Comparison of ENCODE assay signal across 11 cellular contexts in the genomic region with DNA sequence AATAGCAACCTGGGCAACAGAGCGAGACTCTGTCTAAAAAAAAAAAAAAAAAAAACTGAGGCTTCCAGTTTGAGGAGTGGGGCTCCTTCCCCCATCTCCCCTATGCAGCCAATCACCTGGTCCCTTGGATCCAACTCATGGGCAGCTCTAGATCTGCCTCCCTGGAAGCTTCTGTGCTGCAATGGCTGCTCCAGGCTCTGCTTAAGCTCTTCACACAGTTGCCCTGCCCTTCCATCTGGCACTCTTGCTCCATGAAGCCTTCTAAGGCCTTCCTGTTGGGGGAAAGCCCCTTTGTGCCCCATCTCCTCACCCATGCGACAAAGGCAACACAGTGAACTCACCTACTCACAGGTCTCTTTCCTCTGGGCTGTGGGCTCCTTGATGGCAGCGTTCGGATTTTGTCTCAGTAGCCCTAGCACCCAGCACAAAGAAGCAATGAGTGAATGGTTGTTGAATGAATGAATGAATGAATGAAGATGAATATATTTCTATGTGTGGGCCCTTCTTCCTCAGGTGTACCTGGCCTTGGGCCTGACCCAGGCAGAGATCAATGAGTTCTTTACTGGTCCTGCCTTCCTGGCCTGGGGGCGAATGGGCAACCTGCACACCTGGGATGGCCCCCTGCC. TPM values are rescaled to one million over a fixed set of nuclear protein-coding genes. Genes with fewer than 3 reads are reported as not detected.
A peak's percentile ranks its signal among the peaks of the same experiment; 100 is the strongest.
DNase-seq lines count a peak whose midpoint lies in the region; ATAC-seq and TF ChIP-seq lines count a peak whose summit lies in the region.
"Had no signal": no experiment of that assay in that cellular context is flagged by ENCODE, and none has a peak within 500 bp of the region (broad histone marks: within the 10 kb centered on the region; RNA-seq: fewer than 3 reads in every experiment).

No MANE protein-coding gene starts in this region.

- intact Hi-C loops in OCI-LY7 (cut with micrococcal nuclease; ENCODE audit: unreplicated experiment) (loop anchor here (5.0 kb wide), 1 partner anchor 406 kb away; no protein-coding TSS in a partner anchor), dorsolateral prefrontal cortex (cut with DNase I) (loop anchor here in 1 of 2 donors (2.0 to 5.0 kb wide), 2 partner anchors 25 to 131 kb away; partner anchors contain the start of gene COASY), left colon (cut with DNase I, micrococcal nuclease) (no loop called here)

- no peak for ATAC-seq in activated T-cell treated with anti-CD3 and anti-CD28 coated beads, Interleukin-2, amount 50 U/mL, for 4 hours
- no peak for ATAC-seq in stimulated activated memory B cell treated with anti-CD40 and anti-IgM and Interleukin-4, amounts not matched to agents 10 μg/mL and 1 μg/mL and 100 μg/mL, for 72 hours
- no peak for ATAC-seq in GM18511 (IDR thresholded peaks at IDR 0.05; ENCODE audit: unreplicated experiment)
- ATAC-seq in HG03442 (IDR thresholded peaks at IDR 0.05; ENCODE audit: unreplicated experiment) = no peak
- no peak for ATAC-seq in left colon
- ATAC-seq: foreskin keratinocyte had no signal

- no peaks in the 10 kb centered on the region for H3K9me3 ChIP-seq in OCI-LY7 (ENCODE audit: low read length)
- H3K9me3 ChIP-seq: spleen had no signal

- H3K27ac Mint-ChIP-seq in stimulated activated memory B cell treated with anti-CD40 and anti-IgM and Interleukin-4, amounts not matched to agents 10 μg/mL and 1 μg/mL and 100 μg/mL, for 72 hours = peak overlapping the region; percentile 76

- TSS peak; percentile 68 for BruUV-seq in OCI-LY7 (replicated peaks; lab: Mats Ljungman, UMichigan)

- DNase-seq in activated T-cell treated with anti-CD3 and anti-CD28 coated beads, Interleukin-2, amount 50 U/mL, for 4 hours = no peak
- DNase-seq in activated T-cell treated with anti-CD3 and anti-CD28 coated beads, Interleukin-2, amount 50 U/mL, for 1 hour = no peak
- DNase-seq in OCI-LY7 (ENCODE audit: low spot score) (no peak), dorsolateral prefrontal cortex (no peak), left colon (no peak)
- DNase-seq: cortex of kidney, foreskin keratinocyte, spleen had no signal

- H3K36me3 Mint-ChIP-seq in activated T-cell treated with anti-CD3 and anti-CD28 coated beads, Interleukin-2, amount 50 U/mL, for 4 hours (ENCODE audit: insufficient read depth) = peaks cover 5% of the 10 kb centered on the region
- H3K36me3 Mint-ChIP-seq in stimulated activated memory B cell treated with anti-CD40 and anti-IgM and Interleukin-4, amounts not matched to agents 10 μg/mL and 1 μg/mL and 100 μg/mL, for 72 hours = peaks cover 35% of the 10 kb centered on the region

- peak overlapping the region; percentile 83 for H3K4me3 Mint-ChIP-seq in activated T-cell treated with anti-CD3 and anti-CD28 coated beads, Interleukin-2, amount 50 U/mL, for 4 hours
- H3K4me3 Mint-ChIP-seq in stimulated activated memory B cell treated with anti-CD40 and anti-IgM and Interleukin-4, amounts not matched to agents 10 μg/mL and 1 μg/mL and 100 μg/mL, for 72 hours = peak overlapping the region; percentile 68

- H3K4me3 ChIP-seq in OCI-LY7 (ENCODE audit: low read depth, low read length, poor library complexity, severe bottlenecking) = no peak overlapping the region
- H3K4me3 ChIP-seq in dorsolateral prefrontal cortex = peak overlapping the region in 2 of 59 donors; percentile 76 to 81

- H3K4me1 Mint-ChIP-seq in activated T-cell treated with anti-CD3 and anti-CD28 coated beads, Interleukin-2, amount 50 U/mL, for 4 hours (ENCODE audit: low read depth) = peaks cover 36% of the 10 kb centered on the region
- H3K4me1 Mint-ChIP-seq in stimulated activated memory B cell treated with anti-CD40 and anti-IgM and Interleukin-4, amounts not matched to agents 10 μg/mL and 1 μg/mL and 100 μg/mL, for 72 hours = peaks cover 28% of the 10 kb centered on the region

- H3K9me3 Mint-ChIP-seq in activated T-cell treated with anti-CD3 and anti-CD28 coated beads, Interleukin-2, amount 50 U/mL, for 4 hours = no peaks in the 10 kb centered on the region
- no peaks in the 10 kb centered on the region for H3K9me3 Mint-ChIP-seq in stimulated activated memory B cell treated with anti-CD40 and anti-IgM and Interleukin-4, amounts not matched to agents 10 μg/mL and 1 μg/mL and 100 μg/mL, for 72 hours

- H3K27me3 Mint-ChIP-seq in activated T-cell treated with anti-CD3 and anti-CD28 coated beads, Interleukin-2, amount 50 U/mL, for 4 hours (ENCODE audit: low read depth) = no peaks in the 10 kb centered on the region
- no peaks in the 10 kb centered on the region for H3K27me3 Mint-ChIP-seq in stimulated activated memory B cell treated with anti-CD40 and anti-IgM and Interleukin-4, amounts not matched to agents 10 μg/mL and 1 μg/mL and 100 μg/mL, for 72 hours

- H3K4me2 ChIP-seq in OCI-LY7 (ENCODE audit: low read length) = peak overlapping the region; percentile 80; the same call in 1 of the 2 replicates

- H3K9me2 ChIP-seq in OCI-LY7 (ENCODE audit: insufficient read depth, low read length) = no peaks in the 10 kb centered on the region

- no peak overlapping the region for H2AFZ ChIP-seq in OCI-LY7 (ENCODE audit: low read length)

- CTCF ChIA-PET in OCI-LY7 (lab: Charles Lee; ENCODE audit: unreplicated experiment) = no interaction called here

- H3K4me1 ChIP-seq in OCI-LY7 (ENCODE audit: insufficient read depth, low read length, poor library complexity, severe bottlenecking) = peaks cover 20% of the 10 kb centered on the region

- POLR2A ChIA-PET in OCI-LY7 (lab: Charles Lee) = no interaction called here

- H3K27ac ChIP-seq in OCI-LY7 (ENCODE audit: low read depth, low read length, poor library complexity, severe bottlenecking) (no peak overlapping the region), dorsolateral prefrontal cortex (peak overlapping the region in 45 of 59 donors; percentile 3 to 100 (median 95))
- H3K27ac ChIP-seq: foreskin keratinocyte had no signal

- peaks cover 9% of the 10 kb centered on the region for H3K36me3 ChIP-seq in OCI-LY7 (ENCODE audit: insufficient read depth, low read length)

- H3K27me3 ChIP-seq in dorsolateral prefrontal cortex = no peaks in the 10 kb centered on the region
- H3K27me3 ChIP-seq: foreskin keratinocyte, spleen had no signal

- TF ChIP-seq CTCF in OCI-LY7 (conservative IDR thresholded peaks at IDR 0.05; ENCODE audit: low read length) = no peak
- TF ChIP-seq CTCF in dorsolateral prefrontal cortex (IDR thresholded peaks at IDR 0.05 in 54 of 56, conservative IDR thresholded peaks at IDR 0.05 in 2 of 56; ENCODE audit: low read depth in 1 of 56, partially characterized antibody in 56 of 56) = no peak

- no peaks in the 10 kb centered on the region for H4K20me1 ChIP-seq in OCI-LY7 (ENCODE audit: insufficient read depth, low read length)

- peaks cover 4% of the 10 kb centered on the region; the same call in 1 of the 2 replicates for H3K79me2 ChIP-seq in OCI-LY7 (ENCODE audit: insufficient read depth, low read depth, low read length)

RNA-seq across cellular contexts. Expression of gene NAGLU, which starts 1.9 kb away (rescaled TPM):
- total RNA-seq in activated T-cell treated with anti-CD3 and anti-CD28 coated beads, Interleukin-2, amount 50 U/mL, for 4 hours = 10 to 100 TPM; 11.6 to 12.9 (median 12.0) TPM
- 25.3 and 37.6 TPM in 2 replicates for total RNA-seq in OCI-LY7 (2014; rRNA removed; shearing (Covaris generic))
- total RNA-seq in OCI-LY7 (2022) = 42.8 and 46.6 TPM in 2 replicates
- 10 to 100 TPM in 115 of 120 experiments, 1 to 10 TPM in 5; 7.5 to 45.5 (median 18.3) TPM for total RNA-seq in dorsolateral prefrontal cortex
- 10 to 100 TPM; 36.5 to 45.9 TPM for total RNA-seq in left colon

RNA-seq across cellular contexts. Expression of gene HSD17B1, which starts 14.8 kb away (rescaled TPM):
- total RNA-seq in activated T-cell treated with anti-CD3 and anti-CD28 coated beads, Interleukin-2, amount 50 U/mL, for 4 hours = under 1 TPM; 0.10 to 0.53 (median 0.33) TPM
- total RNA-seq in OCI-LY7 (2014; rRNA removed; shearing (Covaris generic)) = 1.1 and 2.5 TPM in 2 replicates
- total RNA-seq in OCI-LY7 (2022) = 2.1 and 2.2 TPM in 2 replicates
- 10 to 100 TPM in 14 of 120 experiments, 1 to 10 TPM in 106; 1.3 to 16.2 (median 4.5) TPM for total RNA-seq in dorsolateral prefrontal cortex
- total RNA-seq in left colon = under 1 TPM; 0.85 to 0.98 TPM

RNA-seq across cellular contexts. Expression of gene COASY, which starts 24.0 kb away (rescaled TPM):
- total RNA-seq in activated T-cell treated with anti-CD3 and anti-CD28 coated beads, Interleukin-2, amount 50 U/mL, for 4 hours = 100 to 1,000 TPM in 2 of 3 donors, 10 to 100 TPM in 1; 98.8 to 110 (median 105) TPM
- 32.6 and 42.9 TPM in 2 replicates for total RNA-seq in OCI-LY7 (2014; rRNA removed; shearing (Covaris generic))
- total RNA-seq in OCI-LY7 (2022) = 123 and 125 TPM in 2 replicates
- total RNA-seq in dorsolateral prefrontal cortex = 10 to 100 TPM; 39.4 to 77.1 (median 59.2) TPM
- total RNA-seq in left colon = 100 to 1,000 TPM in 1 of 2 donors, 10 to 100 TPM in 1; 92.6 to 122 TPM

RNA-seq across cellular contexts. Expression of gene MLX, which starts 29.0 kb away (rescaled TPM):
- 10 to 100 TPM; 69.3 to 90.1 (median 77.7) TPM for total RNA-seq in activated T-cell treated with anti-CD3 and anti-CD28 coated beads, Interleukin-2, amount 50 U/mL, for 4 hours
- 31.6 and 33.6 TPM in 2 replicates for total RNA-seq in OCI-LY7 (2014; rRNA removed; shearing (Covaris generic))
- total RNA-seq in OCI-LY7 (2022) (51.2 and 53.5 TPM in 2 replicates), dorsolateral prefrontal cortex (10 to 100 TPM; 16.9 to 36.3 (median 26.3) TPM), left colon (10 to 100 TPM; 95.1 to 98.8 TPM)

RNA-seq across cellular contexts. Expression of gene PSMC3IP, which starts 39.6 kb away (rescaled TPM):
- 10 to 100 TPM; 23.5 to 31.0 (median 26.9) TPM for total RNA-seq in activated T-cell treated with anti-CD3 and anti-CD28 coated beads, Interleukin-2, amount 50 U/mL, for 4 hours
- total RNA-seq in OCI-LY7 (2014; rRNA removed; shearing (Covaris generic)) = 27.3 and 40.5 TPM in 2 replicates
- 33.3 and 36.4 TPM in 2 replicates for total RNA-seq in OCI-LY7 (2022)
- total RNA-seq in dorsolateral prefrontal cortex = 10 to 100 TPM in 2 of 120 experiments, 1 to 10 TPM in 118; 1.4 to 11.5 (median 5.9) TPM
- total RNA-seq in left colon = 1 to 10 TPM; 1.6 to 2.2 TPM
